ENCODE assay signal across 8 cellular contexts in genomic region chr2:235605306-235605998, GRCh38.
DNase-seq lines count a peak whose midpoint lies in the region; ATAC-seq and TF ChIP-seq lines count a peak whose summit lies in the region.

No MANE protein-coding gene starts in this region.

- H3K36me3 ChIP-seq in neuronal stem cell (replicated peaks in 1 of 2; ENCODE audit: control insufficient read depth in 2 of 2, insufficient read depth in 2 of 2, low read length in 2 of 2), result no peaks in the 10 kb centered on the region
- H3K36me3 ChIP-seq in spleen, result no peaks in the 10 kb centered on the region

- no peak overlapping the region for H3K4me3 Mint-ChIP-seq in activated naive CD8-positive, alpha-beta T cell treated with anti-CD3 and anti-CD28 coated beads, Interleukin-2, amount 50 U/mL, for 24 hours

- H3K4me1 ChIP-seq in neuronal stem cell (ENCODE audit: control insufficient read depth in 2 of 2, insufficient read depth in 1 of 2, low read depth in 1 of 2, low read length in 2 of 2) (peaks cover 8 to 17% of the 10 kb centered on the region in 2 donors), spleen (peaks cover 0 to 9% (median 1%) of the 10 kb centered on the region in 6 donors)

- WGBS in neuronal stem cell (ENCODE audit: extremely low coverage in 2 of 2, insufficient read length in 2 of 2, insufficient replicate concordance in 1 of 2), 2 donors, result no CpG with 5 or more reads among the region's 22 CpGs
- 53 to 58% (median 53%) methylated on average over 22 of the region's 22 CpGs for WGBS in spleen, 5 donors

- H3K27me3 ChIP-seq in neuronal stem cell (ENCODE audit: control insufficient read depth in 3 of 3, insufficient read depth in 3 of 3, low read depth in 1 of 3, low read length in 3 of 3), result no peaks in the 10 kb centered on the region
- peaks cover 0 to 17% (median 0%) of the 10 kb centered on the region in 7 donors for H3K27me3 ChIP-seq in spleen (replicated peaks in 1 of 7)

- no peak overlapping the region for H4K91ac ChIP-seq in neuronal stem cell (ENCODE audit: low read depth, low read length, poor library complexity)

- peak overlapping the region in 1 of 2 donors; percentile 13 for H3K4me3 ChIP-seq in neuronal stem cell (ENCODE audit: low read length in 2 of 2)
- no peak overlapping the region for H3K4me3 ChIP-seq in spleen

- H2BK5ac ChIP-seq in neuronal stem cell (ENCODE audit: low read length), result no peak overlapping the region

- H3K18ac ChIP-seq in neuronal stem cell (ENCODE audit: low read length), result no peak overlapping the region

- H3K23ac ChIP-seq in neuronal stem cell (ENCODE audit: low read depth, low read length, poor library complexity), result no peak overlapping the region

- peaks cover 3% of the 10 kb centered on the region for H3K79me1 ChIP-seq in neuronal stem cell (ENCODE audit: low read depth, low read length)

- no peak overlapping the region for H4K8ac ChIP-seq in neuronal stem cell (ENCODE audit: low read depth, low read length)

- H3K14ac ChIP-seq in neuronal stem cell (ENCODE audit: low read length), result no peak overlapping the region

- H2BK15ac ChIP-seq in neuronal stem cell (ENCODE audit: low read length), result no peak overlapping the region

- no peak for ATAC-seq in HG03280 (IDR thresholded peaks at IDR 0.05; ENCODE audit: unreplicated experiment)
- no peak for ATAC-seq in activated naive CD8-positive, alpha-beta T cell treated with anti-CD3 and anti-CD28 coated beads, Interleukin-2, amount 50 U/mL, for 24 hours

- H3K4ac ChIP-seq in neuronal stem cell (ENCODE audit: low read length), result no peak overlapping the region

- H3K36me3 Mint-ChIP-seq in activated naive CD8-positive, alpha-beta T cell treated with anti-CD3 and anti-CD28 coated beads, Interleukin-2, amount 50 U/mL, for 24 hours (ENCODE audit: low read depth), result peaks cover 3% of the 10 kb centered on the region

- no peak overlapping the region for H2BK12ac ChIP-seq in neuronal stem cell (ENCODE audit: low read length)

- H3K27ac ChIP-seq in neuronal stem cell (replicated peaks; ENCODE audit: low read length) (no peak overlapping the region), spleen (no peak overlapping the region)

- no peaks in the 10 kb centered on the region for H3K4me1 Mint-ChIP-seq in activated naive CD8-positive, alpha-beta T cell treated with anti-CD3 and anti-CD28 coated beads, Interleukin-2, amount 50 U/mL, for 24 hours

- H3K27ac Mint-ChIP-seq in activated naive CD8-positive, alpha-beta T cell treated with anti-CD3 and anti-CD28 coated beads, Interleukin-2, amount 50 U/mL, for 24 hours, result no peak overlapping the region

- intact Hi-C loops in spleen (cut with DNase I; ENCODE audit: low total_unique reads), result no loop called here

- no peak overlapping the region for H2BK120ac ChIP-seq in neuronal stem cell (ENCODE audit: low read depth, low read length)

- no peak for TF ChIP-seq CTCF in spleen (IDR thresholded peaks at IDR 0.05 in 8 of 11, conservative IDR thresholded peaks at IDR 0.05 in 3 of 11)

- peaks cover 15% of the 10 kb centered on the region for H3K9me3 Mint-ChIP-seq in activated naive CD8-positive, alpha-beta T cell treated with anti-CD3 and anti-CD28 coated beads, Interleukin-2, amount 50 U/mL, for 24 hours

- peak; percentile 99 for DNase-seq in LHCN-M2 (ENCODE audit: low read depth)
- peak; percentile 85 for DNase-seq in SK-N-DZ (ENCODE audit: low spot score)
- peak; percentile 97 for DNase-seq in fibroblast of peridontal ligament (ENCODE audit: extremely low read depth)
- peak; percentile 77 for DNase-seq in neuronal stem cell (ENCODE audit: low spot score)
- no peak for DNase-seq in spleen
- no peak for DNase-seq in activated naive CD8-positive, alpha-beta T cell treated with anti-CD3 and anti-CD28 coated beads, Interleukin-2, amount 50 U/mL, for 24 hours
- no peak for DNase-seq in stimulated activated CD4-positive, alpha-beta T cell treated with anti-CD3 and anti-CD28 coated beads, Interleukin-2, amount 100 ng/mL, for 48 hours

- H3K27me3 Mint-ChIP-seq in activated naive CD8-positive, alpha-beta T cell treated with anti-CD3 and anti-CD28 coated beads, Interleukin-2, amount 50 U/mL, for 24 hours, result no peaks in the 10 kb centered on the region

- H3K4me2 ChIP-seq in neuronal stem cell (ENCODE audit: insufficient read depth, low read length, poor library complexity, severe bottlenecking), result no peak overlapping the region

- no peak for TF ChIP-seq POLR2A in spleen (IDR thresholded peaks at IDR 0.05)

- H2AK5ac ChIP-seq in neuronal stem cell (ENCODE audit: low read depth, low read length), result no peak overlapping the region

- H3K9me3 ChIP-seq in neuronal stem cell (replicated peaks in 1 of 2; ENCODE audit: control insufficient read depth in 2 of 2, insufficient read depth in 1 of 2, low read depth in 1 of 2, low read length in 2 of 2), result peaks cover 4 to 6% of the 10 kb centered on the region in 2 donors
- peaks cover 0 to 13% (median 0%) of the 10 kb centered on the region in 8 donors for H3K9me3 ChIP-seq in spleen

- H3K9ac ChIP-seq in neuronal stem cell (ENCODE audit: low read depth, low read length, poor library complexity), result no peak overlapping the region

- no peak overlapping the region for H2AFZ ChIP-seq in neuronal stem cell (ENCODE audit: low read length)

Comparison
In these comparisons a context has a peak if more than half of its experiments do, and no peak if none do; other contexts are left out.
1. DNase-seq: peak in LHCN-M2 (single experiment), SK-N-DZ (single experiment), fibroblast of peridontal ligament (single experiment) and neuronal stem cell (single experiment); none in spleen (single experiment), activated naive CD8-positive, alpha-beta T cell treated with anti-CD3 and anti-CD28 coated beads, Interleukin-2, amount 50 U/mL, for 24 hours (single experiment) and stimulated activated CD4-positive, alpha-beta T cell treated with anti-CD3 and anti-CD28 coated beads, Interleukin-2, amount 100 ng/mL, for 48 hours (0 of 2).